33 cellular contexts compared by ENCODE assay signal in genomic region chr16:25512041-25512440, GRCh38.
"Had no signal": no experiment of that assay in that cellular context is flagged by ENCODE, and none has a peak within 500 bp of the region (broad histone marks: within the 10 kb centered on the region; RNA-seq: fewer than 3 reads in every experiment).

No MANE protein-coding gene starts in this region.

- H3K27me3 Mint-ChIP-seq: activated CD8-positive, alpha-beta T cell treated with anti-CD3 and anti-CD28 coated beads for 36 hours had no signal

- H3K9me3 Mint-ChIP-seq: activated CD4-positive, alpha-beta memory T cell treated with anti-CD3 and anti-CD28 coated beads for 36 hours; activated CD4-positive, alpha-beta T cell treated with anti-CD3 and anti-CD28 coated beads, Interleukin-2, amount 10 ng/mL, durations not matched to agents 24 days and 14 days; activated CD8-positive, alpha-beta T cell treated with anti-CD3 and anti-CD28 coated beads for 36 hours; activated naive CD4-positive, alpha-beta T cell treated with anti-CD3 and anti-CD28 coated beads for 36 hours; activated naive CD4-positive, alpha-beta T cell treated with anti-CD3 and anti-CD28 coated beads, Interleukin-2, amount 50 U/mL, for 72 hours; activated naive CD8-positive, alpha-beta T cell treated with anti-CD3 and anti-CD28 coated beads for 36 hours; activated T-cell treated with anti-CD3 and anti-CD28 coated beads, Interleukin-2, amount 50 U/mL, for 72 hours; activated T-helper 1 cell treated with anti-CD3 and anti-CD28 coated beads, Interleukin-12 subunit alpha, Interleukin-12 subunit beta, Interleukin-2, Interleukin-4 antibody, amounts not matched to agents 30 ng/mL and 10 ng/mL and 1 ng/mL, durations not matched to agents 14 hours and 24 hours and 36 hours; activated T-helper 17 cell treated with anti-CD3 and anti-CD28 coated beads, Interleukin-2, amount 50 U/mL, for 72 hours; T-helper 1 cell treated with Interleukin-12 subunit alpha and Interleukin-12 subunit beta and Interleukin-4 antibody, amounts not matched to agents 30 μg/mL and 1 μg/mL, for 36 hours; T-helper 2 cell treated with Interferon-gamma antibody and Interleukin-4, amounts not matched to agents 5 μg/mL and 100 μg/mL, for 36 hours had no signal

- H3K27ac Mint-ChIP-seq: activated B cell treated with CpG ODN at 0.5 μM for 24 hours; activated CD4-positive, alpha-beta memory T cell treated with anti-CD3 and anti-CD28 coated beads for 36 hours; activated CD4-positive, alpha-beta T cell treated with anti-CD3 and anti-CD28 coated beads, Interleukin-2, amount 10 ng/mL, durations not matched to agents 24 days and 14 days; activated CD8-positive, alpha-beta T cell treated with anti-CD3 and anti-CD28 coated beads for 36 hours; activated naive CD4-positive, alpha-beta T cell treated with anti-CD3 and anti-CD28 coated beads for 36 hours; activated naive CD4-positive, alpha-beta T cell treated with anti-CD3 and anti-CD28 coated beads, Interleukin-2, amount 50 U/mL, for 72 hours; activated naive CD8-positive, alpha-beta T cell treated with anti-CD3 and anti-CD28 coated beads for 36 hours; activated T-cell treated with anti-CD3 and anti-CD28 coated beads, Interleukin-2, amount 50 U/mL, for 72 hours; activated T-helper 1 cell treated with anti-CD3 and anti-CD28 coated beads, Interleukin-12 subunit alpha, Interleukin-12 subunit beta, Interleukin-2, Interleukin-4 antibody, amounts not matched to agents 30 ng/mL and 10 ng/mL and 1 ng/mL, durations not matched to agents 14 hours and 24 hours and 36 hours; activated T-helper 17 cell treated with anti-CD3 and anti-CD28 coated beads, Interleukin-2, amount 50 U/mL, for 72 hours; T-helper 1 cell treated with Interleukin-12 subunit alpha and Interleukin-12 subunit beta and Interleukin-4 antibody, amounts not matched to agents 30 μg/mL and 1 μg/mL, for 36 hours; T-helper 2 cell treated with Interferon-gamma antibody and Interleukin-4, amounts not matched to agents 5 μg/mL and 100 μg/mL, for 36 hours had no signal

- H3K36me3 Mint-ChIP-seq: activated CD4-positive, alpha-beta memory T cell treated with anti-CD3 and anti-CD28 coated beads for 36 hours; activated naive CD4-positive, alpha-beta T cell treated with anti-CD3 and anti-CD28 coated beads, Interleukin-2, amount 50 U/mL, for 72 hours; activated naive CD8-positive, alpha-beta T cell treated with anti-CD3 and anti-CD28 coated beads for 36 hours had no signal

- H3K4me3 Mint-ChIP-seq: activated B cell treated with CpG ODN at 0.5 μM for 24 hours; activated CD4-positive, alpha-beta memory T cell treated with anti-CD3 and anti-CD28 coated beads for 36 hours; activated CD4-positive, alpha-beta T cell treated with anti-CD3 and anti-CD28 coated beads, Interleukin-2, amount 10 ng/mL, durations not matched to agents 24 days and 14 days; activated CD8-positive, alpha-beta T cell treated with anti-CD3 and anti-CD28 coated beads for 36 hours; activated naive CD4-positive, alpha-beta T cell treated with anti-CD3 and anti-CD28 coated beads for 36 hours; activated naive CD8-positive, alpha-beta T cell treated with anti-CD3 and anti-CD28 coated beads for 36 hours; activated T-cell treated with anti-CD3 and anti-CD28 coated beads, Interleukin-2, amount 50 U/mL, for 4 hours; activated T-cell treated with anti-CD3 and anti-CD28 coated beads, Interleukin-2, amount 50 U/mL, for 72 hours; activated T-helper 1 cell treated with anti-CD3 and anti-CD28 coated beads, Interleukin-12 subunit alpha, Interleukin-12 subunit beta, Interleukin-2, Interleukin-4 antibody, amounts not matched to agents 30 ng/mL and 10 ng/mL and 1 ng/mL, durations not matched to agents 14 hours and 24 hours and 36 hours; activated T-helper 17 cell treated with anti-CD3 and anti-CD28 coated beads, Interleukin-2, amount 50 U/mL, for 72 hours; T-helper 1 cell treated with Interleukin-12 subunit alpha and Interleukin-12 subunit beta and Interleukin-4 antibody, amounts not matched to agents 30 μg/mL and 1 μg/mL, for 36 hours; T-helper 2 cell treated with Interferon-gamma antibody and Interleukin-4, amounts not matched to agents 5 μg/mL and 100 μg/mL, for 36 hours had no signal

- ATAC-seq: activated CD8-positive, alpha-beta T cell treated with anti-CD3 and anti-CD28 coated beads for 36 hours; activated naive CD4-positive, alpha-beta T cell treated with anti-CD3 and anti-CD28 coated beads, Interleukin-2, amount 50 U/mL, for 72 hours; activated T-cell treated with anti-CD3 and anti-CD28 coated beads, Interleukin-2, amount 50 U/mL, for 4 hours; activated T-cell treated with anti-CD3 and anti-CD28 coated beads, Interleukin-2, amount 50 U/mL, for 72 hours; activated T-helper 17 cell treated with anti-CD3 and anti-CD28 coated beads, Interleukin-2, amount 50 U/mL, for 72 hours; body of pancreas had no signal

- H3K4me1 Mint-ChIP-seq: activated B cell treated with CpG ODN at 0.5 μM for 24 hours; activated CD4-positive, alpha-beta T cell treated with anti-CD3 and anti-CD28 coated beads, Interleukin-2, amount 10 ng/mL, durations not matched to agents 24 days and 14 days; activated naive CD8-positive, alpha-beta T cell treated with anti-CD3 and anti-CD28 coated beads for 36 hours; activated T-helper 17 cell treated with anti-CD3 and anti-CD28 coated beads, Interleukin-2, amount 50 U/mL, for 72 hours had no signal

- DNase-seq: activated B cell treated with CpG ODN at 0.5 μM for 24 hours; activated CD4-positive, alpha-beta memory T cell treated with anti-CD3 and anti-CD28 coated beads for 36 hours; activated CD4-positive, alpha-beta T cell treated with anti-CD3 and anti-CD28 coated beads for 4 hours; activated CD4-positive, alpha-beta T cell treated with anti-CD3 and anti-CD28 coated beads, Interleukin-2, amount 10 ng/mL, durations not matched to agents 24 days and 14 days; activated CD4-positive, alpha-beta T cell treated with anti-CD3 and anti-CD28 coated beads, Interleukin-2, amount 50 U/mL, for 1 hour; activated CD4-positive, alpha-beta T cell treated with anti-CD3 and anti-CD28 coated beads, Interleukin-2, amount 50 U/mL, for 4 hours; activated CD4-positive, CD25-positive, alpha-beta regulatory T cell treated with anti-CD3 and anti-CD28 coated beads, Interleukin-2, amount 50 U/mL, for 72 hours; activated CD8-positive, alpha-beta memory T cell treated with anti-CD3 and anti-CD28 coated beads, Interleukin-2, amount 50 U/mL, for 4 hours; activated CD8-positive, alpha-beta T cell treated with anti-CD3 and anti-CD28 coated beads for 36 hours; activated effector memory CD4-positive, alpha-beta T cell treated with anti-CD3 and anti-CD28 coated beads, Interleukin-2, amount 50 U/mL, for 16 hours; activated gamma-delta T cell treated with Interleukin-2 at 50 U/mL for 16 hours; activated naive CD4-positive, alpha-beta T cell; activated naive CD4-positive, alpha-beta T cell treated with anti-CD3 and anti-CD28 coated beads for 36 hours; activated naive CD4-positive, alpha-beta T cell treated with anti-CD3 and anti-CD28 coated beads, Interleukin-2, amount 50 U/mL, for 16 hours; activated naive CD8-positive, alpha-beta T cell treated with anti-CD3 and anti-CD28 coated beads for 36 hours; activated T-cell treated with anti-CD3 and anti-CD28 coated beads for 4 hours; activated T-cell treated with anti-CD3 and anti-CD28 coated beads, Interleukin-2, amount 50 U/mL, for 1 hour; activated T-cell treated with anti-CD3 and anti-CD28 coated beads, Interleukin-2, amount 50 U/mL, for 4 hours; activated T-cell treated with anti-CD3 and anti-CD28 coated beads, Interleukin-2, amount 50 U/mL, for 72 hours; adrenal gland; amniotic stem cell; aorta; body of pancreas; brain microvascular endothelial cell; central memory CD4-positive, alpha-beta T cell; T-helper 1 cell; T-helper 2 cell; T-helper 9 cell had no signal
